Comparison of ENCODE assay signal across 8 cellular contexts in genomic region chr3:181700168-181701087, GRCh38. TPM values are rescaled to one million over a fixed set of nuclear protein-coding genes. Genes with fewer than 3 reads are reported as not detected.
DNase-seq lines count a peak whose midpoint lies in the region; ATAC-seq and TF ChIP-seq lines count a peak whose summit lies in the region.

No MANE protein-coding gene starts in this region.

- peaks cover 13 to 23% of the 10 kb centered on the region in 2 donors for H3K4me1 ChIP-seq in left lung

- H3K27ac ChIP-seq in AG04450 (ENCODE audit: low read depth, low read length) (no peak overlapping the region), cingulate gyrus (ENCODE audit: low read depth, low read length) (peak overlapping the region; percentile 98), left lung (no peak overlapping the region)

- in situ Hi-C loops in GM13976 (cut with MboI; ENCODE audit: low sequenced_read_pairs, unreplicated experiment) = loop anchor here (10.0 to 25.0 kb wide), 2 partner anchors 562 to 984 kb away; no protein-coding TSS in a partner anchor

- POLR2A ChIA-PET in AG04450 (lab: Yijun Ruan, JAX) = no interaction called here

- H3K9me3 ChIP-seq in AG04450 (ENCODE audit: control insufficient read depth, insufficient read depth, low read length) (no peaks in the 10 kb centered on the region; the same call in 1 of the 2 replicates), left lung (no peaks in the 10 kb centered on the region)

- peaks cover 56% of the 10 kb centered on the region for H3K27me3 ChIP-seq in AG04450 (ENCODE audit: control insufficient read depth, insufficient read depth, low read length)
- peaks cover 91 to 100% of the 10 kb centered on the region in 2 donors for H3K27me3 ChIP-seq in left lung

- no peaks in the 10 kb centered on the region for H3K36me3 ChIP-seq in left lung

- peak; percentile 75 for ATAC-seq in HG02884 (IDR thresholded peaks at IDR 0.05; ENCODE audit: unreplicated experiment)
- peak; percentile 96 for ATAC-seq in SK-N-SH treated with all-trans-retinoic acid at 6 μM for 48 hours
- peak; percentile 89 for ATAC-seq in left lung

- H3K4me3 ChIP-seq in AG04450 (ENCODE audit: low read depth, low read length) (no peak overlapping the region), left lung (no peak overlapping the region)

- intact Hi-C loops in left lung (cut with DNase I) = no loop called here

- DNase-seq in AG04450 (ENCODE audit: low read depth, low spot score) = peak; percentile 26
- peak; percentile 72 for DNase-seq in GM13976 (ENCODE audit: low spot score)
- DNase-seq in NCI-H1092 treated with DMSO at 0.1 percent for 48 hours (lab: John Stamatoyannopoulos, UW) = peak; percentile 78
- no peak for DNase-seq in left lung
- DNase-seq in stimulated activated naive CD4-positive, alpha-beta T cell treated with Interleukin-2 at 50 U/mL for 16 hours (lab: John Stamatoyannopoulos, UW) = peak; percentile 7

- CTCF ChIA-PET in AG04450 (lab: Charles Lee) = interaction anchor here (0.5 to 3.7 kb wide), 27 partner anchors 8 to 1334 kb away, joined by 3 to 51 read pairs (median 4); no protein-coding TSS in a partner anchor

- TF ChIP-seq CTCF in AG04450 (IDR thresholded peaks at IDR 0.05; ENCODE audit: low read depth, low read length) (peak; percentile 93), GM13976 (IDR thresholded peaks at IDR 0.05; ENCODE audit: borderline replicate concordance, control extremely low read depth, extremely low read depth, insufficient read depth, missing control alignments) (peak; percentile 88), left lung (IDR thresholded peaks at IDR 0.05) (peak; percentile 70 to 85)

TF ChIP-seq in SK-N-SH treated with all-trans-retinoic acid at 6 μM for 48 hours, 23 proteins besides CTCF, POLR2A, EP300 and RAD21:
- TF ChIP-seq ARNTL (CRISPR knock-in tag; IDR thresholded peaks at IDR 0.05; ENCODE audit: borderline replicate concordance, low read depth) (no peak), TCF4 (CRISPR knock-in tag; IDR thresholded peaks at IDR 0.05; ENCODE audit: borderline replicate concordance) (no peak), ZNF70 (CRISPR knock-in tag; IDR thresholded peaks at IDR 0.05) (no peak), OSR1 (CRISPR knock-in tag; IDR thresholded peaks at IDR 0.05) (no peak), CSRNP3 (CRISPR knock-in tag; IDR thresholded peaks at IDR 0.05) (no peak), TSHZ2 (CRISPR knock-in tag; IDR thresholded peaks at IDR 0.05) (no peak), TOX (CRISPR knock-in tag; IDR thresholded peaks at IDR 0.05; ENCODE audit: borderline replicate concordance) (no peak), BACH2 (CRISPR knock-in tag; IDR thresholded peaks at IDR 0.05; ENCODE audit: borderline replicate concordance) (no peak), PATZ1 (CRISPR knock-in tag; IDR thresholded peaks at IDR 0.05; ENCODE audit: borderline replicate concordance) (no peak), ISL1 (CRISPR knock-in tag; IDR thresholded peaks at IDR 0.05) (no peak)
- TF ChIP-seq, protein P1, sequence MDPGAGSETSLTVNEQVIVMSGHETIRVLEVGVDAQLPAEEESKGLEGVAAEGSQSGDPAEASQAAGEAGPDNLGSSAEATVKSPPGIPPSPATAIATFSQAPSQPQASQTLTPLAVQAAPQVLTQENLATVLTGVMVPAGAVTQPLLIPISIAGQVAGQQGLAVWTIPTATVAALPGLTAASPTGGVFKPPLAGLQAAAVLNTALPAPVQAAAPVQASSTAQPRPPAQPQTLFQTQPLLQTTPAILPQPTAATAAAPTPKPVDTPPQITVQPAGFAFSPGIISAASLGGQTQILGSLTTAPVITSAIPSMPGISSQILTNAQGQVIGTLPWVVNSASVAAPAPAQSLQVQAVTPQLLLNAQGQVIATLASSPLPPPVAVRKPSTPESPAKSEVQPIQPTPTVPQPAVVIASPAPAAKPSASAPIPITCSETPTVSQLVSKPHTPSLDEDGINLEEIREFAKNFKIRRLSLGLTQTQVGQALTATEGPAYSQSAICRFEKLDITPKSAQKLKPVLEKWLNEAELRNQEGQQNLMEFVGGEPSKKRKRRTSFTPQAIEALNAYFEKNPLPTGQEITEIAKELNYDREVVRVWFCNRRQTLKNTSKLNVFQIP (CRISPR knock-in tag; IDR thresholded peaks at IDR 0.05; ENCODE audit: borderline replicate concordance, low read depth) = no peak
- TF ChIP-seq, protein P2, sequence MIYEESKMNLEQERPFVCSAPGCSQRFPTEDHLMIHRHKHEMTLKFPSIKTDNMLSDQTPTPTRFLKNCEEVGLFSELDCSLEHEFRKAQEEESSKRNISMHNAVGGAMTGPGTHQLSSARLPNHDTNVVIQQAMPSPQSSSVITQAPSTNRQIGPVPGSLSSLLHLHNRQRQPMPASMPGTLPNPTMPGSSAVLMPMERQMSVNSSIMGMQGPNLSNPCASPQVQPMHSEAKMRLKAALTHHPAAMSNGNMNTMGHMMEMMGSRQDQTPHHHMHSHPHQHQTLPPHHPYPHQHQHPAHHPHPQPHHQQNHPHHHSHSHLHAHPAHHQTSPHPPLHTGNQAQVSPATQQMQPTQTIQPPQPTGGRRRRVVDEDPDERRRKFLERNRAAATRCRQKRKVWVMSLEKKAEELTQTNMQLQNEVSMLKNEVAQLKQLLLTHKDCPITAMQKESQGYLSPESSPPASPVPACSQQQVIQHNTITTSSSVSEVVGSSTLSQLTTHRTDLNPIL (CRISPR knock-in tag; IDR thresholded peaks at IDR 0.05; ENCODE audit: low read depth) = no peak
TF ChIP-seq in SK-N-SH treated with all-trans-retinoic acid at 6 μM for 48 hours: peak in this region for 0.

RNA-seq across cellular contexts. Expression of gene SOX2, which starts 11.3 kb away (rescaled TPM):
- not detected in 2 replicates for polyA plus RNA-seq in AG04450 (2011; rRNA removed)
- not detected in 2 replicates for polyA minus RNA-seq in AG04450 (2011; rRNA and poly(A)+ RNA removed)
- 1 to 10 TPM in 1 of 2 donors, not detected in 1; 2.4 TPM for total RNA-seq in left lung

Comparison
In these comparisons a context has a peak if more than half of its experiments do, and no peak if none do; other contexts are left out.
1. DNase-seq: peak in AG04450 (single experiment), GM13976 (single experiment), NCI-H1092 treated with DMSO at 0.1 percent for 48 hours (single experiment) and stimulated activated naive CD4-positive, alpha-beta T cell treated with Interleukin-2 at 50 U/mL for 16 hours (single experiment); none in left lung (0 of 2).
2. Peak in every context shown above with its lines, with median percentiles within 50 percentile points of each other: CTCF ChIP-seq and ATAC-seq.